14 cellular contexts compared by ENCODE assay signal in genomic region chr6:84466521-84466920, GRCh38.
DNase-seq lines count a peak whose midpoint lies in the region; ATAC-seq and TF ChIP-seq lines count a peak whose summit lies in the region.
"Had no signal": no experiment of that assay in that cellular context is flagged by ENCODE, and none has a peak within 500 bp of the region (broad histone marks: within the 10 kb centered on the region; RNA-seq: fewer than 3 reads in every experiment).

No MANE protein-coding gene starts in this region.

- no peaks in the 10 kb centered on the region for H3K36me3 Mint-ChIP-seq in activated T-helper 17 cell treated with anti-CD3 and anti-CD28 coated beads, Interleukin-2, amount 50 U/mL, for 72 hours (ENCODE audit: low read depth)

- H3K27me3 Mint-ChIP-seq in activated T-helper 17 cell treated with anti-CD3 and anti-CD28 coated beads, Interleukin-2, amount 50 U/mL, for 72 hours, result no peaks in the 10 kb centered on the region

- no peaks in the 10 kb centered on the region for H3K4me1 Mint-ChIP-seq in activated T-helper 17 cell treated with anti-CD3 and anti-CD28 coated beads, Interleukin-2, amount 50 U/mL, for 72 hours

- H3K27ac Mint-ChIP-seq in activated T-helper 17 cell treated with anti-CD3 and anti-CD28 coated beads, Interleukin-2, amount 50 U/mL, for 72 hours, result no peak overlapping the region
- H3K27ac Mint-ChIP-seq: T-helper 2 cell treated with Interferon-gamma antibody and Interleukin-4, amounts not matched to agents 5 μg/mL and 100 μg/mL, for 36 hours had no signal

- no peaks in the 10 kb centered on the region for H3K9me3 Mint-ChIP-seq in activated T-helper 17 cell treated with anti-CD3 and anti-CD28 coated beads, Interleukin-2, amount 50 U/mL, for 72 hours
- H3K9me3 Mint-ChIP-seq: T-helper 2 cell treated with Interferon-gamma antibody and Interleukin-4, amounts not matched to agents 5 μg/mL and 100 μg/mL, for 36 hours had no signal

- ATAC-seq in activated T-helper 17 cell treated with anti-CD3 and anti-CD28 coated beads, Interleukin-2, amount 50 U/mL, for 72 hours (replicated peaks), result no peak
- no peak for ATAC-seq in GM18873 (IDR thresholded peaks at IDR 0.05; ENCODE audit: low FRiP score, unreplicated experiment)

- peak; percentile 18 for DNase-seq in NCI-H146 (lab: John Stamatoyannopoulos, UW)
- no peak for DNase-seq in NCI-H146 treated with DMSO at 0.1 percent for 48 hours (lab: John Stamatoyannopoulos, UW; ENCODE audit: unreplicated experiment)
- DNase-seq in T1000 (lab: John Stamatoyannopoulos, UW), result peak; percentile 5
- peak; percentile 62 for DNase-seq in fibroblast of the aortic adventitia (ENCODE audit: low read depth)
- peak; percentile 21 for DNase-seq in stromal cell of bone marrow (ENCODE audit: low read depth)
- DNase-seq in activated CD8-positive, alpha-beta memory T cell treated with anti-CD3 and anti-CD28 coated beads, Interleukin-2, amount 50 U/mL, for 4 hours, result no peak
- DNase-seq: amygdala; NCI-H1092 treated with DMSO at 0.1 percent for 48 hours; NK-92 treated with Interleukin-12 subunit alpha and Interleukin-12 subunit beta, amount 100 ng/mL, for 24 hours; trophoblast cell had no signal

- no peak overlapping the region for H3K4me3 Mint-ChIP-seq in activated T-helper 17 cell treated with anti-CD3 and anti-CD28 coated beads, Interleukin-2, amount 50 U/mL, for 72 hours
- H3K4me3 Mint-ChIP-seq: T-helper 2 cell treated with Interferon-gamma antibody and Interleukin-4, amounts not matched to agents 5 μg/mL and 100 μg/mL, for 36 hours had no signal

- no peak for TF ChIP-seq CTCF in fibroblast of the aortic adventitia (IDR thresholded peaks at IDR 0.05; ENCODE audit: insufficient read depth, low read length)

- H3K4me3 ChIP-seq in fibroblast of the aortic adventitia (ENCODE audit: low read depth, low read length), result no peak overlapping the region
- H3K4me3 ChIP-seq: HAP-1 had no signal

Comparison
In these comparisons a context has a peak if more than half of its experiments do, and no peak if none do; other contexts are left out.
1. DNase-seq: peak in NCI-H146 (single experiment), T1000 (single experiment), fibroblast of the aortic adventitia (single experiment) and stromal cell of bone marrow (single experiment); none in NCI-H146 treated with DMSO at 0.1 percent for 48 hours (single experiment) and activated CD8-positive, alpha-beta memory T cell treated with anti-CD3 and anti-CD28 coated beads, Interleukin-2, amount 50 U/mL, for 4 hours (single experiment).